Comparison of ENCODE assay signal across 11 cellular contexts in genomic region chr14:105187935-105188524, GRCh38. TPM values are rescaled to one million over a fixed set of nuclear protein-coding genes. Genes with fewer than 3 reads are reported as not detected.
DNase-seq lines count a peak whose midpoint lies in the region; ATAC-seq and TF ChIP-seq lines count a peak whose summit lies in the region.
"Had no signal": no experiment of that assay in that cellular context is flagged by ENCODE, and none has a peak within 500 bp of the region (broad histone marks: within the 10 kb centered on the region; RNA-seq: fewer than 3 reads in every experiment).

No MANE protein-coding gene starts in this region.

- H3K4me3 Mint-ChIP-seq in endodermal cell: no peak overlapping the region
- H3K4me3 Mint-ChIP-seq: activated naive CD4-positive, alpha-beta T cell treated with anti-CD3 and anti-CD28 coated beads, Interleukin-2, amount 50 U/mL, for 24 hours had no signal

- no peaks in the 10 kb centered on the region for H3K36me3 ChIP-seq in endodermal cell (ENCODE audit: control insufficient read depth, insufficient read depth, low read length)
- H3K36me3 ChIP-seq: vagina had no signal

- H3K27me3 Mint-ChIP-seq in endodermal cell (ENCODE audit: insufficient read depth): peaks cover 36% of the 10 kb centered on the region
- H3K27me3 Mint-ChIP-seq: activated naive CD4-positive, alpha-beta T cell treated with anti-CD3 and anti-CD28 coated beads, Interleukin-2, amount 50 U/mL, for 24 hours had no signal

- ATAC-seq in activated naive CD4-positive, alpha-beta T cell treated with anti-CD3 and anti-CD28 coated beads, Interleukin-2, amount 50 U/mL, for 72 hours: peak; percentile 44 to 51
- ATAC-seq in stimulated activated naive CD8-positive, alpha-beta T cell treated with anti-CD3 and anti-CD28 coated beads, Interleukin-15, Interleukin-2, amounts not matched to agents 100 U/mL and 50 U/mL, for 24 hours: peak; percentile 2

- H3K36me3 Mint-ChIP-seq in activated naive CD4-positive, alpha-beta T cell treated with anti-CD3 and anti-CD28 coated beads, Interleukin-2, amount 50 U/mL, for 72 hours: peaks cover 0 to 9% of the 10 kb centered on the region in 2 donors
- H3K36me3 Mint-ChIP-seq in endodermal cell (ENCODE audit: low read depth): no peaks in the 10 kb centered on the region
- H3K36me3 Mint-ChIP-seq: activated naive CD4-positive, alpha-beta T cell treated with anti-CD3 and anti-CD28 coated beads, Interleukin-2, amount 50 U/mL, for 24 hours had no signal

- H3K27ac Mint-ChIP-seq in activated naive CD4-positive, alpha-beta T cell treated with anti-CD3 and anti-CD28 coated beads, Interleukin-2, amount 50 U/mL, for 72 hours: no peak overlapping the region
- no peak overlapping the region for H3K27ac Mint-ChIP-seq in endodermal cell
- H3K27ac Mint-ChIP-seq: activated naive CD4-positive, alpha-beta T cell treated with anti-CD3 and anti-CD28 coated beads, Interleukin-2, amount 50 U/mL, for 24 hours had no signal

- no peaks in the 10 kb centered on the region for H3K27me3 ChIP-seq in endodermal cell (ENCODE audit: control insufficient read depth, insufficient read depth, low read length, poor library complexity, severe bottlenecking)
- H3K27me3 ChIP-seq: vagina had no signal

- WGBS in endodermal cell (ENCODE audit: insufficient coverage in 1 of 2, insufficient read length in 1 of 2), 2 experiments: 73 to 82% methylated on average over 8 to 14 of the region's 14 CpGs

- no peak overlapping the region for H3K27ac ChIP-seq in endodermal cell (ENCODE audit: low read depth, low read length)
- H3K27ac ChIP-seq: vagina had no signal

- no peak overlapping the region for H3K4me3 ChIP-seq in endodermal cell (ENCODE audit: low read length)
- H3K4me3 ChIP-seq: vagina had no signal

- H3K4me1 ChIP-seq in endodermal cell (ENCODE audit: control insufficient read depth, insufficient read depth, low read length): peaks cover under 1% of the 10 kb centered on the region

- no peaks in the 10 kb centered on the region for H3K4me1 Mint-ChIP-seq in endodermal cell
- H3K4me1 Mint-ChIP-seq: activated naive CD4-positive, alpha-beta T cell treated with anti-CD3 and anti-CD28 coated beads, Interleukin-2, amount 50 U/mL, for 24 hours had no signal

- H3K9me3 Mint-ChIP-seq in activated naive CD4-positive, alpha-beta T cell treated with anti-CD3 and anti-CD28 coated beads, Interleukin-2, amount 50 U/mL, for 72 hours: peaks cover 0 to 6% of the 10 kb centered on the region in 2 donors
- peaks cover 10% of the 10 kb centered on the region for H3K9me3 Mint-ChIP-seq in endodermal cell
- H3K9me3 Mint-ChIP-seq: activated naive CD4-positive, alpha-beta T cell treated with anti-CD3 and anti-CD28 coated beads, Interleukin-2, amount 50 U/mL, for 24 hours had no signal

- H3K9ac ChIP-seq in endodermal cell (ENCODE audit: extremely low read depth, low read length, poor library complexity, severe bottlenecking): no peak overlapping the region

- peaks cover 4% of the 10 kb centered on the region for H3K9me3 ChIP-seq in endodermal cell (ENCODE audit: control insufficient read depth, low read length)
- H3K9me3 ChIP-seq: vagina had no signal

- peak; percentile 49 for TF ChIP-seq CTCF in endodermal cell (conservative IDR thresholded peaks at IDR 0.05)

- no peak for DNase-seq in activated naive CD4-positive, alpha-beta T cell treated with anti-CD3 and anti-CD28 coated beads, Interleukin-2, amount 50 U/mL, for 72 hours (ENCODE audit: low spot score in 2 of 2)
- DNase-seq in activated naive CD4-positive, alpha-beta T cell (lab: John Stamatoyannopoulos, UW): no peak
- DNase-seq in NCI-H69 (lab: John Stamatoyannopoulos, UW): peak; percentile 70
- no peak for DNase-seq in endodermal cell
- DNase-seq in stimulated activated naive CD8-positive, alpha-beta T cell treated with anti-CD3 and anti-CD28 coated beads, Interleukin-15, Interleukin-2, amounts not matched to agents 100 U/mL and 50 U/mL, for 24 hours: no peak
- no peak for DNase-seq in cerebellar nuclear complex (lab: John Stamatoyannopoulos, UW)
- no peak for DNase-seq in glomerular visceral epithelial cell (ENCODE audit: extremely low spot score)
- no peak for DNase-seq in cerebellum (ENCODE audit: low spot score)
- DNase-seq: DMS79 had no signal

RNA-seq across cellular contexts. Expression of gene NUDT14, which starts 6.9 kb away (rescaled TPM):
- total RNA-seq in activated naive CD4-positive, alpha-beta T cell treated with anti-CD3 and anti-CD28 coated beads, Interleukin-2, amount 50 U/mL, for 72 hours: 10 to 100 TPM; 20.0 to 22.6 TPM
- total RNA-seq in endodermal cell (10 to 100 TPM; 43.4 to 59.5 TPM), cerebellum (9.7 TPM)
- polyA plus RNA-seq in endodermal cell (2013, experiment 1 of 2): 20.9 TPM
- polyA plus RNA-seq in endodermal cell (2013, experiment 2 of 2): 20.4 TPM

RNA-seq across cellular contexts. Expression of gene JAG2, which starts 19.5 kb away (rescaled TPM):
- 10 to 100 TPM in 1 of 2 donors, 1 to 10 TPM in 1; 4.3 to 10.5 TPM for total RNA-seq in activated naive CD4-positive, alpha-beta T cell treated with anti-CD3 and anti-CD28 coated beads, Interleukin-2, amount 50 U/mL, for 72 hours
- total RNA-seq in endodermal cell: 1 to 10 TPM; 6.4 TPM
- 9.1 TPM for polyA plus RNA-seq in endodermal cell (2013, experiment 1 of 2)
- polyA plus RNA-seq in endodermal cell (2013, experiment 2 of 2): 5.2 TPM
- total RNA-seq in cerebellum: 16.8 TPM
